ENCODE assay signal across 8 cellular contexts in the genomic region with DNA sequence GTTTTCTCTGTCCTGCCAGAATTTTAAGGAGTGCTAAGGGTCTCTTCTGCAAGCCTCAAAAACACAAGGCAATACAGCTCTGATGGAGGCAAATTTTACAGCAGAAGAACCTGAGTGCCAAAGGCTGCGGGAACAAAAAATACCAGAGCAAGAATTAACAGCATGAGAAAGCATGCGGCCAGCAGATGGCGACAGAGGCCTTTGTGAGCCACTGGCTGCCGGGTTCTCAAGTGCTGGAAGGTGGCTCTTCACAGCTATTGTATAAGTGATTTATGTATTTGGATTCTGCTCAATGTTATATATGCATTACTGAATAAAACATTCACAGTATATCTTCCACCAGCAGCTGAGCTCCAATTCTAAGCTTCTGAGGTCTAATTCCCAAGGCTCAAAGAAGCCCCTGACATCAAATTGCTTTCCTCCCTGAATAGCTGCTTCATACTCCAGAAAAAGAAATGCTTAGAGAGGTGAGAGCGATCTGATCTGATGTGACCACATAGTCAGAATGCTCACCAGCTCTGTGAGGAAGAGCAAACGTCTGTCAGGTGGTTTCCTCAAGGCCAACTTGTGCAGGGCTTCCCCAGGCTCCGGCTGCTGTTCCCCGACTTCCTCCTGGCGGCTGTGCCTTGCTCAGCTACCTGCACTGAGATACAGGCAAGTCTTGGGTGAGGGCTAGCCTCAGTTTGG. TPM values are rescaled to one million over a fixed set of nuclear protein-coding genes. Genes with fewer than 3 reads are reported as not detected.
DNase-seq lines count a peak whose midpoint lies in the region; FAIRE-seq and TF ChIP-seq lines count a peak whose summit lies in the region.
"Had no signal": no experiment of that assay in that cellular context is flagged by ENCODE, and none has a peak within 500 bp of the region (broad histone marks: within the 10 kb centered on the region; RNA-seq: fewer than 3 reads in every experiment).

No MANE protein-coding gene starts in this region.

- H3K9me2 ChIP-seq in PC-9 (ENCODE audit: insufficient read depth), result no peaks in the 10 kb centered on the region
- no peaks in the 10 kb centered on the region for H3K9me2 ChIP-seq in neural cell (ENCODE audit: insufficient read depth, low read length)

- intact Hi-C loops in PC-9 (cut with micrococcal nuclease; ENCODE audit: unreplicated experiment), result loop anchor here (1.0 to 5.0 kb wide), 6 partner anchors 86 to 1403 kb away; no protein-coding TSS in a partner anchor

- DNase-seq in GM12892 (ENCODE audit: insufficient read length) (peak; percentile 42), PC-9 (peak; percentile 46 to 77), fibroblast of gingiva (ENCODE audit: low read depth) (peak; percentile 66)
- DNase-seq in activated T-cell treated with anti-CD3 and anti-CD28 coated beads, Interleukin-2, amount 50 U/mL, for 1 hour, result peak; percentile 88
- DNase-seq in stimulated activated naive CD4-positive, alpha-beta T cell (lab: John Stamatoyannopoulos, UW), result peak; percentile 62 to 86 (median 76)

- H2AFZ ChIP-seq in PC-9 (no peak overlapping the region), neural cell (ENCODE audit: low read depth, low read length) (no peak overlapping the region)

- H3K4me2 ChIP-seq in PC-9 (no peak overlapping the region), neural cell (ENCODE audit: low read length) (no peak overlapping the region)

- no peaks in the 10 kb centered on the region; the same call in 1 of the 2 replicates for H4K20me1 ChIP-seq in PC-9 (ENCODE audit: insufficient read depth)
- H4K20me1 ChIP-seq in neural cell (ENCODE audit: insufficient read depth), result no peaks in the 10 kb centered on the region

- CTCF ChIA-PET in PC-9 (lab: Charles Lee), result interaction anchor here (0.5 to 1.2 kb wide), 6 partner anchors 116 to 529 kb away, joined by 3 to 9 read pairs (median 3); no protein-coding TSS in a partner anchor

- H3K9me3 ChIP-seq in PC-9 (ENCODE audit: insufficient read depth, low read depth), result no peaks in the 10 kb centered on the region
- no peaks in the 10 kb centered on the region for H3K9me3 ChIP-seq in neural cell (ENCODE audit: low read length)

- H3K36me3 ChIP-seq in PC-9 (ENCODE audit: low read depth) (no peaks in the 10 kb centered on the region), neural cell (ENCODE audit: insufficient read depth, low read length) (no peaks in the 10 kb centered on the region)

- H3K79me2 ChIP-seq in PC-9 (ENCODE audit: low read depth) (no peaks in the 10 kb centered on the region), neural cell (replicated peaks; ENCODE audit: insufficient read depth, low read length) (no peaks in the 10 kb centered on the region)

- H3K27me3 ChIP-seq in PC-9 (ENCODE audit: insufficient read depth, low read depth) (no peaks in the 10 kb centered on the region), neural cell (ENCODE audit: insufficient read depth, low read depth, low read length) (no peaks in the 10 kb centered on the region)

- peak; percentile 70 for FAIRE-seq in GM12892 (lab: Jason Lieb, UNC)
- FAIRE-seq: islet of Langerhans had no signal

- peak; percentile 99 for TF ChIP-seq RAD21 in neural cell (conservative IDR thresholded peaks at IDR 0.05)

- H3K4me3 ChIP-seq in PC-9 (no peak overlapping the region), neural cell (ENCODE audit: low read length) (no peak overlapping the region)

- H3K4me1 ChIP-seq in PC-9 (replicated peaks; ENCODE audit: insufficient read depth), result no peaks in the 10 kb centered on the region

- no peak for TF ChIP-seq POLR2A in GM12892 (IDR thresholded peaks at IDR 0.05; ENCODE audit: low read depth, low read length)

- TF ChIP-seq CTCF in LNCAP (IDR thresholded peaks at IDR 0.05) (peak; percentile 81), PC-9 (conservative IDR thresholded peaks at IDR 0.05) (peak; percentile 85), neural cell (IDR thresholded peaks at IDR 0.05; ENCODE audit: poor library complexity, severe bottlenecking) (peak; percentile 97)

- no TSS peak for BruUV-seq in PC-9 (replicated peaks; lab: Mats Ljungman, UMichigan)

- H3F3A ChIP-seq in PC-9 (ENCODE audit: insufficient read depth, low read depth) (no peaks in the 10 kb centered on the region), neural cell (ENCODE audit: insufficient read depth, low read length, poor library complexity, severe bottlenecking) (no peaks in the 10 kb centered on the region)

- H3K27ac ChIP-seq in PC-9 (no peak overlapping the region), neural cell (ENCODE audit: low read length) (peak overlapping the region; percentile 1)

- no peak for TF ChIP-seq EP300 in neural cell (conservative IDR thresholded peaks at IDR 0.05; ENCODE audit: poor library complexity, severe bottlenecking)

- POLR2A ChIA-PET in PC-9 (lab: Charles Lee; ENCODE audit: unreplicated experiment), result interaction anchor here (0.6 kb wide), 1 partner anchor 1238 kb away, joined by 3 read pairs; no protein-coding TSS in a partner anchor

- peak overlapping the region; percentile 39 for H3K9ac ChIP-seq in neural cell (ENCODE audit: low read length)

TF ChIP-seq in neural cell, 6 proteins besides CTCF, POLR2A, EP300 and RAD21:
- peak; percentile 99 for TF ChIP-seq SMC3 (conservative IDR thresholded peaks at IDR 0.05; ENCODE audit: poor library complexity)
- no peak for TF ChIP-seq MXI1 (conservative IDR thresholded peaks at IDR 0.05; ENCODE audit: poor library complexity, severe bottlenecking)
TF ChIP-seq in neural cell: peak in this region for 1.

RNA-seq across cellular contexts. Expression of gene PPP1R3G, which starts 58.6 kb away (rescaled TPM):
- polyA plus RNA-seq in GM12892 (2012; ENCODE audit: missing spikeins), result 0.83 TPM
- total RNA-seq in PC-9 (2021), result 1.1 and 1.4 TPM in 2 replicates
- polyA plus RNA-seq in neural cell, result not detected in 2 replicates
- not detected in 2 replicates for polyA minus RNA-seq in neural cell
